31 cellular contexts compared by ENCODE assay signal in the genomic region with DNA sequence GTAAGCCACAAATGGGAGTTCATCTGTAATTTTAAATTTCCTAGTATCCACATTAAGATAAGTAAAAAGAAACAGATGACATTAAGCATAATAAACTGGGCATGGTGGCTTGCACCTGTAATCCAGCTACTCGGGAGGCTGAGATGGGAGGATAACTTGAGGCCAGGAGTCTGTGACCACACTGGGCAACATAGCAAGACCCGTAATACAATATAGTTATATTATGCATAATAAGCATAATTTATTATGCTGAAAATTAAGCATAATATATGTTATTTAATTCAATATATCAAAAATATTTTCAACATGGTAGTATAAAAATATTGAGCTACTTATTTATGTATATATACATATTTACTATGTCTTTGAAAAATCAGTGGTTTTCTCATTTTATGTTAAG.
"Had no signal": no experiment of that assay in that cellular context is flagged by ENCODE, and none has a peak within 500 bp of the region (broad histone marks: within the 10 kb centered on the region; RNA-seq: fewer than 3 reads in every experiment).

No MANE protein-coding gene starts in this region.

- H3K9ac ChIP-seq: neural progenitor cell, parathyroid adenoma had no signal

- H3K27ac ChIP-seq: neural progenitor cell, ovary, parathyroid adenoma, psoas muscle, skin epidermis, spleen, suprapubic skin, testis, tibial artery, transverse colon, upper lobe of right lung, uterus had no signal

- H3K4me2 ChIP-seq: neural progenitor cell, smooth muscle cell had no signal

- H3K36me3 ChIP-seq: neural progenitor cell, ovary, spleen, suprapubic skin, transverse colon, upper lobe of right lung, uterus had no signal

- ATAC-seq: natural killer cell; psoas muscle; right cardiac atrium; sciatic nerve; stimulated activated memory B cell treated with anti-CD40 and anti-IgM and Interleukin-4, amounts not matched to agents 10 μg/mL and 1 μg/mL and 100 μg/mL, for 72 hours; stimulated activated naive CD8-positive, alpha-beta T cell treated with anti-CD3 and anti-CD28 coated beads, Interleukin-15, amount 100 ng/mL, for 72 hours; stimulated activated naive CD8-positive, alpha-beta T cell treated with anti-CD3 and anti-CD28 coated beads, Interleukin-15, Interleukin-2, amounts not matched to agents 100 U/mL and 50 U/mL, for 24 hours; upper lobe of right lung had no signal

- H3K27ac Mint-ChIP-seq: nephron; neural progenitor cell; progenitor cell of endocrine pancreas; stimulated activated memory B cell treated with anti-CD40 and anti-IgM and Interleukin-4, amounts not matched to agents 10 μg/mL and 1 μg/mL and 100 μg/mL, for 72 hours; stimulated activated naive CD8-positive, alpha-beta T cell treated with anti-CD3 and anti-CD28 coated beads, Interleukin-15, amount 100 ng/mL, for 72 hours; type B pancreatic cell had no signal

- H3K27me3 Mint-ChIP-seq: progenitor cell of endocrine pancreas; stimulated activated memory B cell treated with anti-CD40 and anti-IgM and Interleukin-4, amounts not matched to agents 10 μg/mL and 1 μg/mL and 100 μg/mL, for 72 hours; stimulated activated naive CD8-positive, alpha-beta T cell treated with anti-CD3 and anti-CD28 coated beads, Interleukin-15, amount 100 ng/mL, for 72 hours; type B pancreatic cell had no signal

- H3K4me3 ChIP-seq: neural progenitor cell, ovary, psoas muscle, skin epidermis, smooth muscle cell, spleen, suprapubic skin, testis, tibial artery, transverse colon, upper lobe of right lung, uterus had no signal

- H2AFZ ChIP-seq: neural progenitor cell, parathyroid adenoma had no signal

- H3K36me3 Mint-ChIP-seq: natural killer cell, neural progenitor cell, type B pancreatic cell had no signal

- DNase-seq: natural killer cell; occipital lobe; ovary; posterior cingulate gyrus; psoas muscle; right cardiac atrium; spleen; stimulated activated CD4-positive, alpha-beta T cell treated with anti-CD3 and anti-CD28 coated beads, Interleukin-12 subunit alpha, Interleukin-12 subunit beta, amount 100 ng/mL, for 4 hours; stimulated activated CD4-positive, alpha-beta T cell treated with anti-CD3 and anti-CD28 coated beads, Interleukin-1b, Interleukin-23, amount 100 ng/mL, for 48 hours; stimulated activated CD4-positive, alpha-beta T cell treated with anti-CD3 and anti-CD28 coated beads, Interleukin-4, amount 100 ng/mL, for 1 hour; stimulated activated CD4-positive, alpha-beta T cell treated with anti-CD3 and anti-CD28 coated beads, Interleukin-4, amount 100 ng/mL, for 4 hours; stimulated activated CD8-positive, alpha-beta memory T cell treated with anti-CD3 and anti-CD28 coated beads, Interleukin-4, amount 100 ng/mL, for 48 hours; stimulated activated naive CD4-positive, alpha-beta T cell; stimulated activated naive CD8-positive, alpha-beta T cell treated with anti-CD3 and anti-CD28 coated beads, Interleukin-15, amount 100 ng/mL, for 72 hours; stimulated activated naive CD8-positive, alpha-beta T cell treated with anti-CD3 and anti-CD28 coated beads, Interleukin-15, Interleukin-2, amounts not matched to agents 100 U/mL and 50 U/mL, for 24 hours; substantia nigra; testis; tibial artery; transverse colon; upper lobe of right lung; uterus had no signal

- H3K4me3 Mint-ChIP-seq: natural killer cell; nephron; neural progenitor cell; stimulated activated memory B cell treated with anti-CD40 and anti-IgM and Interleukin-4, amounts not matched to agents 10 μg/mL and 1 μg/mL and 100 μg/mL, for 72 hours; stimulated activated naive CD8-positive, alpha-beta T cell treated with anti-CD3 and anti-CD28 coated beads, Interleukin-15, amount 100 ng/mL, for 72 hours; type B pancreatic cell had no signal

- H3K27me3 ChIP-seq: neural progenitor cell, ovary, spleen, suprapubic skin, testis, tibial artery, transverse colon, upper lobe of right lung, uterus had no signal

- H3K9me3 ChIP-seq: ovary, psoas muscle, spleen, suprapubic skin, testis, tibial artery, transverse colon, upper lobe of right lung, uterus had no signal

- H3K9me3 Mint-ChIP-seq: natural killer cell; nephron; neural progenitor cell; stimulated activated memory B cell treated with anti-CD40 and anti-IgM and Interleukin-4, amounts not matched to agents 10 μg/mL and 1 μg/mL and 100 μg/mL, for 72 hours; stimulated activated naive CD8-positive, alpha-beta T cell treated with anti-CD3 and anti-CD28 coated beads, Interleukin-15, amount 100 ng/mL, for 72 hours; type B pancreatic cell had no signal

- H3K4me1 ChIP-seq: parathyroid adenoma, psoas muscle, suprapubic skin, testis, transverse colon, upper lobe of right lung, uterus had no signal

- H3K4me1 Mint-ChIP-seq: nephron; stimulated activated memory B cell treated with anti-CD40 and anti-IgM and Interleukin-4, amounts not matched to agents 10 μg/mL and 1 μg/mL and 100 μg/mL, for 72 hours; stimulated activated naive CD8-positive, alpha-beta T cell treated with anti-CD3 and anti-CD28 coated beads, Interleukin-15, amount 100 ng/mL, for 72 hours had no signal
